23 cellular contexts compared by ENCODE assay signal in the genomic region with DNA sequence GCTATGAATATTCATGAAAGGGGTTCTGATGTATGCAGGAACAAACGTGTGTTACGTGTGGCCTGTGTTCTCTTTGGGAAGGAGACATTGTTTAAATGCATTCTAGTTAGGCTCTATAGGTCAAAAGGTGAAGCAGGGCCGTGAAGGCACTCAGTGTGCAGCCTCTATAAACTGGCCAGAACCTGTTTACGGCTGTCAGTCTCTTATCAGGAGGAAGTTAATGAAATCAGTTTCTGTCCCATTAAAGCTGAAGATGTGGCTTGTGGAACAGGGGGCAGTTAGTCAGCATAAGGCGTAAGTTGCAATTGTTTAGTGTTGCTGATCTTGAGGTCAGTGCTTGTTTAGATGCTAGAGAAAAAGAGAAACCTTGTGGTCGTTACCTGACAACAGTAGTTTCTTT.
"Had no signal": no experiment of that assay in that cellular context is flagged by ENCODE, and none has a peak within 500 bp of the region (broad histone marks: within the 10 kb centered on the region; RNA-seq: fewer than 3 reads in every experiment).

No MANE protein-coding gene starts in this region.

- FAIRE-seq: frontal cortex, pancreas, TTC549 had no signal

- H3K36me3 ChIP-seq: brain microvascular endothelial cell, heart left ventricle, neutrophil, pancreas, right lobe of liver, upper lobe of right lung had no signal

- H3K9me3 ChIP-seq: heart left ventricle, neutrophil, pancreas, right lobe of liver, testis, upper lobe of right lung had no signal

- H3K9me3 Mint-ChIP-seq: activated T-cell treated with anti-CD3 and anti-CD28 coated beads, Interleukin-2, amount 50 U/mL, for 24 hours; central memory CD8-positive, alpha-beta T cell; natural killer cell; stimulated activated effector memory CD8-positive, alpha-beta T cell treated with anti-CD3 and anti-CD28 coated beads, Interleukin-12 subunit alpha, Interleukin-12 subunit beta, amount 100 ng/mL, for 72 hours had no signal

- H3K27me3 ChIP-seq: brain microvascular endothelial cell, pancreas, right lobe of liver, testis, upper lobe of right lung had no signal

- H3K36me3 Mint-ChIP-seq: natural killer cell; stimulated activated effector memory CD8-positive, alpha-beta T cell treated with anti-CD3 and anti-CD28 coated beads, Interleukin-12 subunit alpha, Interleukin-12 subunit beta, amount 100 ng/mL, for 72 hours; WTC11 had no signal

- H3K27ac Mint-ChIP-seq: activated CD4-positive, alpha-beta T cell treated with anti-CD3 and anti-CD28 coated beads for 36 hours; activated T-cell treated with anti-CD3 and anti-CD28 coated beads, Interleukin-2, amount 50 U/mL, for 24 hours; natural killer cell; stimulated activated effector memory CD8-positive, alpha-beta T cell treated with anti-CD3 and anti-CD28 coated beads, Interleukin-12 subunit alpha, Interleukin-12 subunit beta, amount 100 ng/mL, for 72 hours; WTC11 had no signal

- ATAC-seq: activated CD4-positive, alpha-beta T cell treated with anti-CD3 and anti-CD28 coated beads for 36 hours; heart left ventricle; natural killer cell; pancreas; right lobe of liver; stimulated activated effector memory CD8-positive, alpha-beta T cell treated with anti-CD3 and anti-CD28 coated beads, Interleukin-12 subunit alpha, Interleukin-12 subunit beta, amount 100 ng/mL, for 72 hours; upper lobe of right lung; WTC11 had no signal

- DNase-seq: activated CD4-positive, alpha-beta T cell treated with anti-CD3 and anti-CD28 coated beads for 36 hours; activated CD4-positive, alpha-beta T cell treated with anti-CD3 and anti-CD28 coated beads, Interleukin-2, amount 50 U/mL, for 48 hours; activated effector memory CD4-positive, alpha-beta T cell treated with Interleukin-2 at 50 U/mL for 16 hours; activated naive CD4-positive, alpha-beta T cell treated with anti-CD3 and anti-CD28 coated beads, Interleukin-2, amount 50 U/mL, for 16 hours; activated T-cell treated with anti-CD3 and anti-CD28 coated beads, Interleukin-2, amount 50 U/mL, for 24 hours; aorta; brain microvascular endothelial cell; heart left ventricle; mesendoderm; natural killer cell; pancreas; right lobe of liver; stimulated activated CD4-positive, alpha-beta T cell treated with anti-CD3 and anti-CD28 coated beads, Interleukin-4, amount 100 ng/mL, for 24 hours; testis; upper lobe of right lung had no signal

- H3K4me1 Mint-ChIP-seq: activated CD4-positive, alpha-beta T cell treated with anti-CD3 and anti-CD28 coated beads for 36 hours; central memory CD8-positive, alpha-beta T cell; WTC11 had no signal

- H3K4me1 ChIP-seq: heart left ventricle, pancreas, right lobe of liver, testis, upper lobe of right lung had no signal

- H3K27ac ChIP-seq: brain microvascular endothelial cell, coronary artery, heart left ventricle, neutrophil, pancreas, right lobe of liver, testis, upper lobe of right lung had no signal

- H3K4me3 Mint-ChIP-seq: activated CD4-positive, alpha-beta T cell treated with anti-CD3 and anti-CD28 coated beads for 36 hours; activated T-cell treated with anti-CD3 and anti-CD28 coated beads, Interleukin-2, amount 50 U/mL, for 24 hours; central memory CD8-positive, alpha-beta T cell; natural killer cell; stimulated activated effector memory CD8-positive, alpha-beta T cell treated with anti-CD3 and anti-CD28 coated beads, Interleukin-12 subunit alpha, Interleukin-12 subunit beta, amount 100 ng/mL, for 72 hours; WTC11 had no signal

- H3K4me3 ChIP-seq: coronary artery, heart left ventricle, pancreas, right lobe of liver, smooth muscle cell, testis, upper lobe of right lung had no signal
